1 cellular context compared by ENCODE assay signal in genomic region chr3:16150285-16150684, GRCh38.
TF ChIP-seq lines count a peak whose summit lies in the region.

No MANE protein-coding gene starts in this region.

TF ChIP-seq in WTC11, 78 proteins besides CTCF, POLR2A, EP300 and RAD21 (continued from another document):
- TF ChIP-seq PRDM15 (CRISPR knock-in tag; IDR thresholded peaks at IDR 0.05): no peak
- no peak for TF ChIP-seq ESRRA (CRISPR knock-in tag; IDR thresholded peaks at IDR 0.05; ENCODE audit: borderline replicate concordance)
- TF ChIP-seq ZBTB21 (CRISPR knock-in tag; IDR thresholded peaks at IDR 0.05; ENCODE audit: borderline replicate concordance): no peak
- no peak for TF ChIP-seq ZNF671 (CRISPR knock-in tag; IDR thresholded peaks at IDR 0.05)
- no peak for TF ChIP-seq ZBTB43 (CRISPR knock-in tag; IDR thresholded peaks at IDR 0.05)
- no peak for TF ChIP-seq FOXJ3 (CRISPR knock-in tag; IDR thresholded peaks at IDR 0.05; ENCODE audit: borderline replicate concordance)
- TF ChIP-seq SOX15 (CRISPR knock-in tag; IDR thresholded peaks at IDR 0.05): no peak
- no peak for TF ChIP-seq ERG (CRISPR knock-in tag; IDR thresholded peaks at IDR 0.05)
- TF ChIP-seq JAZF1 (CRISPR knock-in tag; IDR thresholded peaks at IDR 0.05): no peak
